13 cellular contexts compared by ENCODE assay signal in the genomic region with DNA sequence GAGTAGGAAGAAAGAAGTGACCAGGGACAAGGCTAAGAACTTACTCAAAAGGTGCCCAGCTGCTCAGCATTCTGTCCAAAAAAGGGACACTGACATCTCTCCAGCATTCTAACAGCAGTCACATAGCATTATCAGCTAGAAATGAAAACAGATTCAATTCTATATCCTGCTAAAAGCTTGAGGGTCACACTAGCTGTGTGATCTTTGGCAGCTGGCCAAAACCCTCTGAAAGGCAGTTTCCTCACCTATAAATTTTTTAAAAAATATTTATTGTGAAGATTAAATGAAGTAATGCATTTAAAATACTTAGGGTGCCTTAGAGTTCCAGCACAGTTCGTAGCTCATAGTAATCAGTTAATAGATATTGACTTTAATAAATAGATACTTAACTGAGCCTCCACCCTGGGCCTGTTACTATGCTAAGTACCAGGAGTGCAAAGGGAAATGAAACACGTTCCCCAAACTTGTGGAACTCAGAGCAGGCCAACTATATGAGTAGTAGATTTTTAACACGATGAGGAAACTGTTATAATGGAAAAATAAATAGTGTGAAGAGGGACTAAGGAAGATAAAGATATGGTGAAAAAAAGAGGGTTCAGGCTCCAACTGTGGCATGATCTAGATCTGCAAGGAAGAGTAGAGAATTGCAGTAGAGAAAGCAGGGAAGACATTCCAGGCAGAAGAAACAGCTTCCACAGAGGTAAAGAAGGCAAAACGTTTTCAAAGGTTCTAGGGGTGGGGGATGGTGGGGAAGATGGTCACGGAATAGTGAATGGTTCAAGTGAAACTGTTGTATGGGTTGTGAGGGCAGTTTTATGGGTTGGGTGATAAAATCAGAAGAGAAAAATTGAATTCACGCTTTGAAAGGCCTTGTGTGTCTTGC.
DNase-seq lines count a peak whose midpoint lies in the region; ATAC-seq and TF ChIP-seq lines count a peak whose summit lies in the region.
"Had no signal": no experiment of that assay in that cellular context is flagged by ENCODE, and none has a peak within 500 bp of the region (broad histone marks: within the 10 kb centered on the region; RNA-seq: fewer than 3 reads in every experiment).

No MANE protein-coding gene starts in this region.

- H3K4me1 Mint-ChIP-seq in dendritic cell treated with granulocyte-macrophage colony-stimulating factor and Interleukin-4, amounts not matched to agents 40 ng/mL and 50 ng/mL, for 4 days (ENCODE audit: low read depth): peaks cover 54% of the 10 kb centered on the region

- peak overlapping the region; percentile 87 for H3K27ac Mint-ChIP-seq in dendritic cell treated with granulocyte-macrophage colony-stimulating factor and Interleukin-4, amounts not matched to agents 40 ng/mL and 50 ng/mL, for 4 days

- intact Hi-C loops in dendritic cell treated with granulocyte-macrophage colony-stimulating factor and Interleukin-4, amounts not matched to agents 40 ng/mL and 50 ng/mL, for 4 days (cut with micrococcal nuclease): no loop called here

- no peaks in the 10 kb centered on the region for H3K36me3 ChIP-seq in Loucy (ENCODE audit: insufficient read depth, low read length)

- no peaks in the 10 kb centered on the region for H3K27me3 ChIP-seq in Loucy (ENCODE audit: insufficient read depth, low read length, poor library complexity, severe bottlenecking)

- no peaks in the 10 kb centered on the region for H3F3A ChIP-seq in Loucy (ENCODE audit: low read depth)

- no peak overlapping the region for H3K9ac ChIP-seq in Loucy (ENCODE audit: low read depth, low read length, poor library complexity, severe bottlenecking)

- H3K4me3 ChIP-seq in Loucy (ENCODE audit: low read length, poor library complexity, severe bottlenecking): no peak overlapping the region
- H3K4me3 ChIP-seq: skin epidermis had no signal

- H3K9me3 ChIP-seq in Loucy (ENCODE audit: insufficient read depth, low read depth, low read length): no peaks in the 10 kb centered on the region

- no peaks in the 10 kb centered on the region for H3K27me3 Mint-ChIP-seq in dendritic cell treated with granulocyte-macrophage colony-stimulating factor and Interleukin-4, amounts not matched to agents 40 ng/mL and 50 ng/mL, for 4 days

- TF ChIP-seq CTCF in Loucy (conservative IDR thresholded peaks at IDR 0.05; ENCODE audit: low read length): no peak

- H3K9me2 ChIP-seq in Loucy (replicated peaks; ENCODE audit: low read depth, low read length): no peaks in the 10 kb centered on the region

- no peaks in the 10 kb centered on the region for H4K20me1 ChIP-seq in Loucy (ENCODE audit: insufficient read depth, low read length, poor library complexity, severe bottlenecking)

- H3K9me3 Mint-ChIP-seq in dendritic cell treated with granulocyte-macrophage colony-stimulating factor and Interleukin-4, amounts not matched to agents 40 ng/mL and 50 ng/mL, for 4 days: no peaks in the 10 kb centered on the region

- peak overlapping the region; percentile 10 for H3K4me3 Mint-ChIP-seq in dendritic cell treated with granulocyte-macrophage colony-stimulating factor and Interleukin-4, amounts not matched to agents 40 ng/mL and 50 ng/mL, for 4 days

- no peaks in the 10 kb centered on the region for H3K79me2 ChIP-seq in Loucy (ENCODE audit: insufficient read depth, low read length)

- H3K4me1 ChIP-seq in Loucy (ENCODE audit: insufficient read depth, low read length, poor library complexity, severe bottlenecking): peaks cover 17% of the 10 kb centered on the region

- peak; percentile 7 for DNase-seq in DMS53 (lab: John Stamatoyannopoulos, UW)
- no peak for DNase-seq in DMS53 treated with DMSO at 0.1 percent for 48 hours (lab: John Stamatoyannopoulos, UW; ENCODE audit: unreplicated experiment)
- no peak for DNase-seq in NCI-H345 treated with DMSO at 0.1 percent for 48 hours (lab: John Stamatoyannopoulos, UW; ENCODE audit: unreplicated experiment)
- DNase-seq: 8988T; effector CD8-positive, alpha-beta T cell; NCI-H1105 treated with DMSO at 0.1 percent for 48 hours had no signal

- peak overlapping the region; percentile 46 for H3K4me2 ChIP-seq in Loucy (ENCODE audit: low read depth, low read length, poor library complexity, severe bottlenecking)

- ATAC-seq in GM19467 (IDR thresholded peaks at IDR 0.05; ENCODE audit: unreplicated experiment) (peak; percentile 6), HG03025 (IDR thresholded peaks at IDR 0.05; ENCODE audit: low FRiP score, unreplicated experiment) (no peak), HG03571 (IDR thresholded peaks at IDR 0.05; ENCODE audit: unreplicated experiment) (no peak)
- ATAC-seq: activated CD4-positive, CD25-positive, alpha-beta regulatory T cell treated with anti-CD3 and anti-CD28 coated beads, Interleukin-2, amount 50 U/mL, for 24 hours had no signal

- H2AFZ ChIP-seq in Loucy (ENCODE audit: low read length): peak overlapping the region; percentile 25; the same call in 1 of the 2 replicates

- peaks cover 20% of the 10 kb centered on the region for H3K36me3 Mint-ChIP-seq in dendritic cell treated with granulocyte-macrophage colony-stimulating factor and Interleukin-4, amounts not matched to agents 40 ng/mL and 50 ng/mL, for 4 days (ENCODE audit: low read depth)
